1 cellular context compared by ENCODE assay signal in the genomic region with DNA sequence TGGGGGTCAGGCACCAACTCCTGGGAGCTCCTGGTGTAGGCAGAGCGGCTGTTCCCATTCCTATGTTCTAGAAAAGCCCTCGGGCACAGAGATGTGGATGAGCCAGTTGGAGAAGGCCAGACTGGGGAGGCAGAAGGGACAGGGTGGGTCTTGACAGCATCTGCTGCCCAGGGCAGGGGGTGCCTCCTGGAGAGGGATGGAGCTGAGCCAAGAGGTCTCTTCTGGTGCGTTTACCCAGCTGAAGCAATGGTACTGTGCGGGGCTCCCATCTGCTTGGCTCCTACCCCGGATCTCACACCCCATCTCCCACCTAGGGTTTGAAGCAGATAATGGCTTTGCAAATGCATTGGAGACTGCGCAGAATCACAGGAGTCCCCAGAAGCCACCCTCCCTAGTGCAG.
TF ChIP-seq lines count a peak whose summit lies in the region.

No MANE protein-coding gene starts in this region.

TF ChIP-seq in H1, 55 proteins besides CTCF, POLR2A, EP300 and RAD21:
- TF ChIP-seq, protein P1, sequence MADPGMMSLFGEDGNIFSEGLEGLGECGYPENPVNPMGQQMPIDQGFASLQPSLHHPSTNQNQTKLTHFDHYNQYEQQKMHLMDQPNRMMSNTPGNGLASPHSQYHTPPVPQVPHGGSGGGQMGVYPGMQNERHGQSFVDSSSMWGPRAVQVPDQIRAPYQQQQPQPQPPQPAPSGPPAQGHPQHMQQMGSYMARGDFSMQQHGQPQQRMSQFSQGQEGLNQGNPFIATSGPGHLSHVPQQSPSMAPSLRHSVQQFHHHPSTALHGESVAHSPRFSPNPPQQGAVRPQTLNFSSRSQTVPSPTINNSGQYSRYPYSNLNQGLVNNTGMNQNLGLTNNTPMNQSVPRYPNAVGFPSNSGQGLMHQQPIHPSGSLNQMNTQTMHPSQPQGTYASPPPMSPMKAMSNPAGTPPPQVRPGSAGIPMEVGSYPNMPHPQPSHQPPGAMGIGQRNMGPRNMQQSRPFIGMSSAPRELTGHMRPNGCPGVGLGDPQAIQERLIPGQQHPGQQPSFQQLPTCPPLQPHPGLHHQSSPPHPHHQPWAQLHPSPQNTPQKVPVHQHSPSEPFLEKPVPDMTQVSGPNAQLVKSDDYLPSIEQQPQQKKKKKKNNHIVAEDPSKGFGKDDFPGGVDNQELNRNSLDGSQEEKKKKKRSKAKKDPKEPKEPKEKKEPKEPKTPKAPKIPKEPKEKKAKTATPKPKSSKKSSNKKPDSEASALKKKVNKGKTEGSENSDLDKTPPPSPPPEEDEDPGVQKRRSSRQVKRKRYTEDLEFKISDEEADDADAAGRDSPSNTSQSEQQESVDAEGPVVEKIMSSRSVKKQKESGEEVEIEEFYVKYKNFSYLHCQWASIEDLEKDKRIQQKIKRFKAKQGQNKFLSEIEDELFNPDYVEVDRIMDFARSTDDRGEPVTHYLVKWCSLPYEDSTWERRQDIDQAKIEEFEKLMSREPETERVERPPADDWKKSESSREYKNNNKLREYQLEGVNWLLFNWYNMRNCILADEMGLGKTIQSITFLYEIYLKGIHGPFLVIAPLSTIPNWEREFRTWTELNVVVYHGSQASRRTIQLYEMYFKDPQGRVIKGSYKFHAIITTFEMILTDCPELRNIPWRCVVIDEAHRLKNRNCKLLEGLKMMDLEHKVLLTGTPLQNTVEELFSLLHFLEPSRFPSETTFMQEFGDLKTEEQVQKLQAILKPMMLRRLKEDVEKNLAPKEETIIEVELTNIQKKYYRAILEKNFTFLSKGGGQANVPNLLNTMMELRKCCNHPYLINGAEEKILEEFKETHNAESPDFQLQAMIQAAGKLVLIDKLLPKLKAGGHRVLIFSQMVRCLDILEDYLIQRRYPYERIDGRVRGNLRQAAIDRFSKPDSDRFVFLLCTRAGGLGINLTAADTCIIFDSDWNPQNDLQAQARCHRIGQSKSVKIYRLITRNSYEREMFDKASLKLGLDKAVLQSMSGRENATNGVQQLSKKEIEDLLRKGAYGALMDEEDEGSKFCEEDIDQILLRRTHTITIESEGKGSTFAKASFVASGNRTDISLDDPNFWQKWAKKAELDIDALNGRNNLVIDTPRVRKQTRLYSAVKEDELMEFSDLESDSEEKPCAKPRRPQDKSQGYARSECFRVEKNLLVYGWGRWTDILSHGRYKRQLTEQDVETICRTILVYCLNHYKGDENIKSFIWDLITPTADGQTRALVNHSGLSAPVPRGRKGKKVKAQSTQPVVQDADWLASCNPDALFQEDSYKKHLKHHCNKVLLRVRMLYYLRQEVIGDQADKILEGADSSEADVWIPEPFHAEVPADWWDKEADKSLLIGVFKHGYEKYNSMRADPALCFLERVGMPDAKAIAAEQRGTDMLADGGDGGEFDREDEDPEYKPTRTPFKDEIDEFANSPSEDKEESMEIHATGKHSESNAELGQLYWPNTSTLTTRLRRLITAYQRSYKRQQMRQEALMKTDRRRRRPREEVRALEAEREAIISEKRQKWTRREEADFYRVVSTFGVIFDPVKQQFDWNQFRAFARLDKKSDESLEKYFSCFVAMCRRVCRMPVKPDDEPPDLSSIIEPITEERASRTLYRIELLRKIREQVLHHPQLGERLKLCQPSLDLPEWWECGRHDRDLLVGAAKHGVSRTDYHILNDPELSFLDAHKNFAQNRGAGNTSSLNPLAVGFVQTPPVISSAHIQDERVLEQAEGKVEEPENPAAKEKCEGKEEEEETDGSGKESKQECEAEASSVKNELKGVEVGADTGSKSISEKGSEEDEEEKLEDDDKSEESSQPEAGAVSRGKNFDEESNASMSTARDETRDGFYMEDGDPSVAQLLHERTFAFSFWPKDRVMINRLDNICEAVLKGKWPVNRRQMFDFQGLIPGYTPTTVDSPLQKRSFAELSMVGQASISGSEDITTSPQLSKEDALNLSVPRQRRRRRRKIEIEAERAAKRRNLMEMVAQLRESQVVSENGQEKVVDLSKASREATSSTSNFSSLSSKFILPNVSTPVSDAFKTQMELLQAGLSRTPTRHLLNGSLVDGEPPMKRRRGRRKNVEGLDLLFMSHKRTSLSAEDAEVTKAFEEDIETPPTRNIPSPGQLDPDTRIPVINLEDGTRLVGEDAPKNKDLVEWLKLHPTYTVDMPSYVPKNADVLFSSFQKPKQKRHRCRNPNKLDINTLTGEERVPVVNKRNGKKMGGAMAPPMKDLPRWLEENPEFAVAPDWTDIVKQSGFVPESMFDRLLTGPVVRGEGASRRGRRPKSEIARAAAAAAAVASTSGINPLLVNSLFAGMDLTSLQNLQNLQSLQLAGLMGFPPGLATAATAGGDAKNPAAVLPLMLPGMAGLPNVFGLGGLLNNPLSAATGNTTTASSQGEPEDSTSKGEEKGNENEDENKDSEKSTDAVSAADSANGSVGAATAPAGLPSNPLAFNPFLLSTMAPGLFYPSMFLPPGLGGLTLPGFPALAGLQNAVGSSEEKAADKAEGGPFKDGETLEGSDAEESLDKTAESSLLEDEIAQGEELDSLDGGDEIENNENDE (IDR thresholded peaks at IDR 0.05; ENCODE audit: insufficient replicate concordance, low read length): no peak
- TF ChIP-seq CHD2 (IDR thresholded peaks at IDR 0.05; ENCODE audit: low read length) (no peak), KDM1A (IDR thresholded peaks at IDR 0.05; ENCODE audit: borderline replicate concordance, low read length) (no peak), NRF1 (IDR thresholded peaks at IDR 0.05; ENCODE audit: low read depth, low read length) (no peak), ASH2L (IDR thresholded peaks at IDR 0.05; ENCODE audit: low read length) (no peak), MAFK (IDR thresholded peaks at IDR 0.05; ENCODE audit: low read depth, low read length) (no peak), JUN (IDR thresholded peaks at IDR 0.05; ENCODE audit: low read depth, low read length) (no peak), BACH1 (IDR thresholded peaks at IDR 0.05; ENCODE audit: low read length) (no peak), EGR1 (IDR thresholded peaks at IDR 0.05; ENCODE audit: borderline replicate concordance, low read depth, low read length) (no peak), SIRT6 (IDR thresholded peaks at IDR 0.05; ENCODE audit: low read length) (no peak), USF2 (IDR thresholded peaks at IDR 0.05; ENCODE audit: low read length) (no peak), BRCA1 (IDR thresholded peaks at IDR 0.05; ENCODE audit: low read depth, low read length) (no peak), E2F6 (IDR thresholded peaks at IDR 0.05) (no peak), CTBP2 (IDR thresholded peaks at IDR 0.05; ENCODE audit: borderline replicate concordance, insufficient read depth, insufficient read length, low read length) (no peak), SP4 (IDR thresholded peaks at IDR 0.05; ENCODE audit: low read length) (no peak), RFX5 (IDR thresholded peaks at IDR 0.05; ENCODE audit: borderline replicate concordance, low read depth, low read length) (no peak), CBX8 (IDR thresholded peaks at IDR 0.05; ENCODE audit: borderline replicate concordance, low read depth, low read length) (no peak)
